In the genomic region with DNA sequence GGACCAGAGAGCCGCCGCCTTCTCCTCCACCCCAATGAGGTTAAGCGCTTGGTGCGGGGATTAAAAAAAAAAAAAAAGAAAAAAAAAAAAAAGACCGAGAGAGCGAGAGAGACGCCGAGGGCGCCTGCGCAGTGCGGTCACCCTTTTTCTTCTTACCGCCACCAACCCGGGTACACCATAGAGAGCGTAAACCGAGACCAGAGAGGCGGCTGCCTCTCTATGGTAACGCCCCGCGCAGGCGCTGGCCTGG, we compare ENCODE assay signal across 8 cellular contexts. TPM values are rescaled to one million over a fixed set of nuclear protein-coding genes. Genes with fewer than 3 reads are reported as not detected.
A peak's percentile ranks its signal among the peaks of the same experiment; 100 is the strongest.
DNase-seq lines count a peak whose midpoint lies in the region; ATAC-seq and TF ChIP-seq lines count a peak whose summit lies in the region.

A gene (minus strand): TSS at position 61 of the 250 bp plus-strand sequence. CDS start 43,567 bp downstream, outside the sequence.

- no peaks in the 10 kb centered on the region; the same call in 1 of the 2 replicates for H3K9me3 ChIP-seq in AG04450 (ENCODE audit: control insufficient read depth, insufficient read depth, low read length)

- peaks cover 57% of the 10 kb centered on the region for H3K4me1 Mint-ChIP-seq in activated CD4-positive, alpha-beta T cell treated with anti-CD3 and anti-CD28 coated beads for 36 hours

- H3K4me3 ChIP-seq in AG04450 (ENCODE audit: low read depth, low read length) = peak within 1 kb of the TSS; percentile 65

- H3K36me3 Mint-ChIP-seq in activated CD4-positive, alpha-beta T cell treated with anti-CD3 and anti-CD28 coated beads for 36 hours (ENCODE audit: low read depth) = peaks cover 51% of the 10 kb centered on the region

- H3K27me3 ChIP-seq in AG04450 (ENCODE audit: control insufficient read depth, insufficient read depth, low read length) = no peaks in the 10 kb centered on the region

- peak; percentile 90 for DNase-seq in AG04450 (ENCODE audit: low read depth, low spot score)
- DNase-seq in NCI-H510A treated with DMSO at 0.1 percent for 48 hours (lab: John Stamatoyannopoulos, UW) = peak; percentile 93
- peak; percentile 97 for DNase-seq in activated CD4-positive, alpha-beta T cell treated with anti-CD3 and anti-CD28 coated beads for 36 hours
- DNase-seq in kidney glomerular epithelial cell (lab: John Stamatoyannopoulos, UW) = peak; percentile 88
- DNase-seq in stimulated activated CD4-positive, alpha-beta T cell treated with anti-CD3 and anti-CD28 coated beads, Interleukin-1b, Interleukin-23, amount 100 ng/mL, for 4 hours (ENCODE audit: low read depth in 2 of 2) = peak; percentile 86 to 89

- H3K4me3 Mint-ChIP-seq in activated CD4-positive, alpha-beta T cell treated with anti-CD3 and anti-CD28 coated beads for 36 hours = peak within 1 kb of the TSS; percentile 89

- CTCF ChIA-PET in AG04450 (lab: Charles Lee) = no interaction called here
- CTCF ChIA-PET in activated CD4-positive, alpha-beta T cell treated with anti-CD3 and anti-CD28 coated beads for 36 hours (lab: Charles Lee) = interaction anchor here (0.6 to 4.1 kb wide), 7 partner anchors 9 to 474 kb away, joined by 3 to 22 read pairs (median 4); a partner anchor contains a TSS

- peak; percentile 90 for ATAC-seq in GM18909 (IDR thresholded peaks at IDR 0.05; ENCODE audit: poor library complexity, unreplicated experiment)
- peak; percentile 92 for ATAC-seq in HG03175 (IDR thresholded peaks at IDR 0.05; ENCODE audit: unreplicated experiment)
- ATAC-seq in activated CD4-positive, alpha-beta T cell treated with anti-CD3 and anti-CD28 coated beads for 36 hours = peak; percentile 95

- peak within 1 kb of the TSS; percentile 92 for H3K27ac ChIP-seq in AG04450 (ENCODE audit: low read depth, low read length)
- H3K27ac ChIP-seq in cingulate gyrus (ENCODE audit: low read depth, low read length) = peak within 1 kb of the TSS; percentile 95

- POLR2A ChIA-PET in AG04450 (lab: Yijun Ruan, JAX) = interaction anchor here (0.6 to 3.5 kb wide), 14 partner anchors 14 to 177 kb away, joined by 3 to 79 read pairs (median 5); a partner anchor contains a TSS
- POLR2A ChIA-PET in activated CD4-positive, alpha-beta T cell treated with anti-CD3 and anti-CD28 coated beads for 36 hours (lab: Charles Lee) = interaction anchor here (0.6 to 4.0 kb wide), 10 partner anchors 32 to 308 kb away, joined by 3 to 84 read pairs (median 4); a partner anchor contains a TSS

- no peaks in the 10 kb centered on the region for H3K9me3 Mint-ChIP-seq in activated CD4-positive, alpha-beta T cell treated with anti-CD3 and anti-CD28 coated beads for 36 hours (ENCODE audit: low read depth)

- intact Hi-C loops in activated CD4-positive, alpha-beta T cell treated with anti-CD3 and anti-CD28 coated beads for 36 hours (cut with DNase I, micrococcal nuclease) = loop anchor here (1.0 to 5.0 kb wide), 8 partner anchors 50 to 247 kb away; a partner anchor contains a TSS

- H3K27ac Mint-ChIP-seq in activated CD4-positive, alpha-beta T cell treated with anti-CD3 and anti-CD28 coated beads for 36 hours = peak within 1 kb of the TSS; percentile 100

- no peak for TF ChIP-seq CTCF in AG04450 (IDR thresholded peaks at IDR 0.05; ENCODE audit: low read depth, low read length)

- no peaks in the 10 kb centered on the region for H3K27me3 Mint-ChIP-seq in activated CD4-positive, alpha-beta T cell treated with anti-CD3 and anti-CD28 coated beads for 36 hours

RNA-seq across cellular contexts. Expression of the gene that starts here (rescaled TPM):
- 12.8 and 18.7 TPM in 2 replicates for polyA plus RNA-seq in AG04450 (2011; rRNA removed)
- 62.0 and 73.8 TPM in 2 replicates for polyA minus RNA-seq in AG04450 (2011; rRNA and poly(A)+ RNA removed)
- total RNA-seq in activated CD4-positive, alpha-beta T cell treated with anti-CD3 and anti-CD28 coated beads for 36 hours = 10 to 100 TPM; 56.8 to 75.6 TPM

Comparison
In these comparisons a context has a peak if more than half of its experiments do, and no peak if none do; other contexts are left out.
1. Peak in every context shown above with its lines: DNase-seq, ATAC-seq, H3K4me3 ChIP-seq and H3K27ac ChIP-seq.